In genomic region chr19:34404109-34404909, GRCh38 we compare ENCODE assay signal across 8 cellular contexts. TPM values are rescaled to one million over a fixed set of nuclear protein-coding genes. Genes with fewer than 3 reads are reported as not detected.
DNase-seq lines count a peak whose midpoint lies in the region; ATAC-seq, FAIRE-seq and TF ChIP-seq lines count a peak whose summit lies in the region.

TSS of gene PDCD2L (plus strand) at chr19:34404399. CDS start at chr19:34404431, 32 bp downstream.

- intact Hi-C loops in Right ventricle myocardium inferior (cut with DNase I) (no loop called here), pancreas (cut with DNase I) (no loop called here), tibial artery (cut with DNase I; ENCODE audit: low total_unique reads) (loop anchor here (5.0 kb wide), 2 partner anchors 42 to 98 kb away; no protein-coding TSS in a partner anchor)

- H3K27ac ChIP-seq in pancreas (peak within 1 kb of the TSS; percentile 40 to 64 (median 53)), tibial artery (peak within 1 kb of the TSS; percentile 57 to 68)

- H3K9me3 ChIP-seq in pancreas (no peaks in the 10 kb centered on the region), tibial artery (no peaks in the 10 kb centered on the region)

- H3K4me1 ChIP-seq in pancreas (peaks cover 0 to 8% (median 0%) of the 10 kb centered on the region in 3 donors), tibial artery (peaks cover 0 to 16% (median 6%) of the 10 kb centered on the region in 4 donors)

- TF ChIP-seq CTCF in pancreas (IDR thresholded peaks at IDR 0.05) (no peak), tibial artery (IDR thresholded peaks at IDR 0.05) (no peak)

- peaks cover 0 to 7% (median 6%) of the 10 kb centered on the region in 3 donors for H3K36me3 ChIP-seq in pancreas
- H3K36me3 ChIP-seq in tibial artery, result peaks cover 14 to 24% (median 24%) of the 10 kb centered on the region in 3 donors

- H3K36me3 Mint-ChIP-seq in activated naive CD4-positive, alpha-beta T cell treated with anti-CD3 and anti-CD28 coated beads, Interleukin-2, amount 50 U/mL, for 72 hours, result peaks cover 8 to 17% of the 10 kb centered on the region in 2 donors

- ATAC-seq in HG02623 (IDR thresholded peaks at IDR 0.05; ENCODE audit: unreplicated experiment) (peak; percentile 77), Right ventricle myocardium inferior (peak; percentile 95), pancreas (peak; percentile 96 to 98 (median 97))
- ATAC-seq in activated naive CD4-positive, alpha-beta T cell treated with anti-CD3 and anti-CD28 coated beads, Interleukin-2, amount 50 U/mL, for 72 hours, result peak; percentile 90 to 97

- H3K9me3 Mint-ChIP-seq in activated naive CD4-positive, alpha-beta T cell treated with anti-CD3 and anti-CD28 coated beads, Interleukin-2, amount 50 U/mL, for 72 hours, result no peaks in the 10 kb centered on the region

- DNase-seq in NCI-H1105 (lab: John Stamatoyannopoulos, UW) (peak; percentile 93), SKM-1 (lab: John Stamatoyannopoulos, UW; ENCODE audit: unreplicated experiment) (peak; percentile 85), Right ventricle myocardium inferior (ENCODE audit: missing footprints) (peak; percentile 97), pancreas (peak; percentile 91 to 98 (median 93)), tibial artery (peak; percentile 93)
- DNase-seq in activated naive CD4-positive, alpha-beta T cell treated with anti-CD3 and anti-CD28 coated beads, Interleukin-2, amount 50 U/mL, for 72 hours (ENCODE audit: low spot score in 2 of 2), result peak; percentile 91 to 93

- 1% methylated on average over 65 to 69 of the region's 69 CpGs for WGBS in pancreas, 2 donors

- peak within 1 kb of the TSS; percentile 85 for H3K4me3 ChIP-seq in GM08714 (ENCODE audit: low read length)
- peak within 1 kb of the TSS; percentile 49 to 99 (median 86) for H3K4me3 ChIP-seq in pancreas
- peak within 1 kb of the TSS; percentile 71 to 88 for H3K4me3 ChIP-seq in tibial artery

- FAIRE-seq in pancreas (lab: Jason Lieb, UNC), result no peak

- H3K27me3 ChIP-seq in pancreas (no peaks in the 10 kb centered on the region), tibial artery (no peaks in the 10 kb centered on the region)

- H3K27ac Mint-ChIP-seq in activated naive CD4-positive, alpha-beta T cell treated with anti-CD3 and anti-CD28 coated beads, Interleukin-2, amount 50 U/mL, for 72 hours, result peak within 1 kb of the TSS; percentile 90 to 93

RNA-seq across cellular contexts. Expression of gene PDCD2L, which starts in this region (rescaled TPM):
- 10 to 100 TPM; 18.0 to 32.8 TPM for total RNA-seq in activated naive CD4-positive, alpha-beta T cell treated with anti-CD3 and anti-CD28 coated beads, Interleukin-2, amount 50 U/mL, for 72 hours
- total RNA-seq in Right ventricle myocardium inferior, result 10.6 TPM
- total RNA-seq in pancreas, result 1 to 10 TPM; 4.2 to 8.3 (median 5.5) TPM
- 10 to 100 TPM; 10.8 to 11.2 TPM for polyA plus RNA-seq in pancreas

Comparison
In these comparisons a context has a peak if more than half of its experiments do, and no peak if none do; other contexts are left out.
1. Peak in every context shown above with its lines: DNase-seq, ATAC-seq, H3K4me3 ChIP-seq and H3K27ac ChIP-seq.